14 cellular contexts compared by ENCODE assay signal in genomic region chr14:101849640-101850039, GRCh38.
DNase-seq lines count a peak whose midpoint lies in the region; ATAC-seq and TF ChIP-seq lines count a peak whose summit lies in the region.
"Had no signal": no experiment of that assay in that cellular context is flagged by ENCODE, and none has a peak within 500 bp of the region (broad histone marks: within the 10 kb centered on the region; RNA-seq: fewer than 3 reads in every experiment).

No MANE protein-coding gene starts in this region.

- H3K9me3 ChIP-seq in HUES48 (ENCODE audit: control insufficient read depth, insufficient read depth, low read length) = no peaks in the 10 kb centered on the region
- no peaks in the 10 kb centered on the region for H3K9me3 ChIP-seq in neutrophil
- no peaks in the 10 kb centered on the region for H3K9me3 ChIP-seq in mammary epithelial cell (replicated peaks; ENCODE audit: insufficient read depth, low read length)
- H3K9me3 ChIP-seq in SK-N-SH = no peaks in the 10 kb centered on the region

- no peaks in the 10 kb centered on the region for H3F3A ChIP-seq in SK-N-SH (replicated peaks; ENCODE audit: insufficient read depth)

- no peaks in the 10 kb centered on the region for H3K36me3 ChIP-seq in HUES48 (ENCODE audit: control insufficient read depth, insufficient read depth, low read length)
- H3K36me3 ChIP-seq in neutrophil = no peaks in the 10 kb centered on the region
- H3K36me3 ChIP-seq in mammary epithelial cell (ENCODE audit: insufficient read depth, low read length) = no peaks in the 10 kb centered on the region
- peaks cover 0 to 17% of the 10 kb centered on the region in 2 experiments for H3K36me3 ChIP-seq in SK-N-SH (replicated peaks in 1 of 2; ENCODE audit: control insufficient read depth in 1 of 2, insufficient read depth in 2 of 2, low read length in 1 of 2)

- no peak overlapping the region for H3K4me2 ChIP-seq in mammary epithelial cell (ENCODE audit: insufficient read depth, low read depth, low read length)
- no peak overlapping the region for H3K4me2 ChIP-seq in SK-N-SH
- H3K4me2 ChIP-seq: hepatocyte had no signal

- CTCF ChIA-PET in mammary epithelial cell (lab: Charles Lee; ENCODE audit: low non-redundant PET) (no interaction called here), SK-N-SH (lab: Yijun Ruan, JAX) (no interaction called here)

- no peak overlapping the region for H2AFZ ChIP-seq in mammary epithelial cell (ENCODE audit: low read depth, low read length)
- no peak overlapping the region for H2AFZ ChIP-seq in SK-N-SH (ENCODE audit: low read depth)
- H2AFZ ChIP-seq: hepatocyte had no signal

- peaks cover 83% of the 10 kb centered on the region for H3K79me2 ChIP-seq in mammary epithelial cell (ENCODE audit: insufficient read depth, low read length)
- H3K79me2 ChIP-seq in SK-N-SH (ENCODE audit: insufficient read depth) = peaks cover 92% of the 10 kb centered on the region

- no peak for DNase-seq in activated T-cell treated with anti-CD3 and anti-CD28 coated beads, Interleukin-2, amount 50 U/mL, for 72 hours
- DNase-seq in activated T-cell treated with anti-CD3 and anti-CD28 coated beads, Interleukin-2, amount 50 U/mL, for 48 hours = no peak
- DNase-seq in mammary epithelial cell (no peak), SW 1271 (lab: John Stamatoyannopoulos, UW) (no peak), SK-N-SH (no peak)
- DNase-seq: activated CD8-positive, alpha-beta memory T cell treated with anti-CD3 and anti-CD28 coated beads, Interleukin-2, amount 50 U/mL, for 48 hours; amygdala; cerebellar nuclear complex; NCI-H82 had no signal

- ATAC-seq in activated T-cell treated with anti-CD3 and anti-CD28 coated beads, Interleukin-2, amount 50 U/mL, for 72 hours (replicated peaks in 1 of 2) = no peak
- ATAC-seq: activated CD4-positive, CD25-positive, alpha-beta regulatory T cell treated with anti-CD3 and anti-CD28 coated beads, Interleukin-2, amount 50 U/mL, for 24 hours had no signal

- POLR2A ChIA-PET in SK-N-SH (lab: Yijun Ruan, JAX) = no interaction called here

- peaks cover 10% of the 10 kb centered on the region for H3K4me1 ChIP-seq in HUES48 (ENCODE audit: control insufficient read depth, insufficient read depth, low read length)
- peaks cover 52 to 56% of the 10 kb centered on the region in 2 experiments for H3K4me1 ChIP-seq in neutrophil (ENCODE audit: control insufficient read depth in 1 of 2, insufficient read depth in 1 of 2, low read depth in 1 of 2, low read length in 1 of 2)
- H3K4me1 ChIP-seq in mammary epithelial cell (ENCODE audit: insufficient read depth, low read length) = no peaks in the 10 kb centered on the region
- H3K4me1 ChIP-seq in SK-N-SH (ENCODE audit: control insufficient read depth in 1 of 2, insufficient read depth in 2 of 2, low read depth in 1 of 2, low read length in 1 of 2) = peaks cover 0 to 43% of the 10 kb centered on the region in 2 experiments; a peak in 2 of 4 replicates

- peak overlapping the region; percentile 8 for H3K27ac Mint-ChIP-seq in activated T-cell treated with anti-CD3 and anti-CD28 coated beads, Interleukin-2, amount 50 U/mL, for 72 hours
- H3K27ac Mint-ChIP-seq in brain = peak overlapping the region in 3 of 5 experiments; percentile 19 to 68 (median 45)

- no peaks in the 10 kb centered on the region for H3K27me3 Mint-ChIP-seq in activated T-cell treated with anti-CD3 and anti-CD28 coated beads, Interleukin-2, amount 50 U/mL, for 72 hours (ENCODE audit: low read depth)
- no peaks in the 10 kb centered on the region for H3K27me3 Mint-ChIP-seq in brain

- TF ChIP-seq CTCF in brain (conservative IDR thresholded peaks at IDR 0.05) = no peak
- TF ChIP-seq CTCF in neutrophil (IDR thresholded peaks at IDR 0.05) = no peak
- no peak for TF ChIP-seq CTCF in mammary epithelial cell (conservative IDR thresholded peaks at IDR 0.05 in 1 of 2, IDR thresholded peaks at IDR 0.05 in 1 of 2; ENCODE audit: extremely low read depth in 1 of 2, insufficient read depth in 1 of 2, low read depth in 1 of 2, low read length in 2 of 2)
- no peak for TF ChIP-seq CTCF in SK-N-SH (IDR thresholded peaks at IDR 0.05)

- TF ChIP-seq RAD21 in SK-N-SH (IDR thresholded peaks at IDR 0.05; ENCODE audit: low read length) = no peak

- H3K27ac ChIP-seq in HUES48 (ENCODE audit: low read depth, low read length) (no peak overlapping the region), neutrophil (peak overlapping the region; percentile 37), mammary epithelial cell (ENCODE audit: insufficient read depth, low read depth, low read length) (no peak overlapping the region), SK-N-SH (ENCODE audit: low read depth in 2 of 2, low read length in 1 of 2) (peak overlapping the region in 1 of 2 experiments; percentile 34; a peak in 1 of 4 replicates)
- H3K27ac ChIP-seq: hepatocyte had no signal

- peak overlapping the region; percentile 58 to 61 for H3K4me3 Mint-ChIP-seq in activated T-cell treated with anti-CD3 and anti-CD28 coated beads, Interleukin-2, amount 50 U/mL, for 72 hours
- H3K4me3 Mint-ChIP-seq in brain = no peak overlapping the region

- 100% methylated on average over 3 of the region's 3 CpGs for WGBS in mammary epithelial cell (ENCODE audit: low coverage, missing lambda C conversion rate)
- WGBS in SK-N-SH (ENCODE audit: low lambda C conversion rate) = 98% methylated on average over 3 of the region's 3 CpGs

- H3K27me3 ChIP-seq in HUES48 (ENCODE audit: control insufficient read depth, insufficient read depth, low read length) (no peaks in the 10 kb centered on the region), neutrophil (no peaks in the 10 kb centered on the region), mammary epithelial cell (ENCODE audit: insufficient read depth, low read length) (no peaks in the 10 kb centered on the region), SK-N-SH (ENCODE audit: insufficient read depth) (no peaks in the 10 kb centered on the region)
- H3K27me3 ChIP-seq: hepatocyte had no signal

- H3K9ac ChIP-seq in HUES48 (ENCODE audit: low read depth, low read length) (0 out of 2 replicates have a peak overlapping the region, but pooled peaks have one; percentile 23), mammary epithelial cell (ENCODE audit: insufficient read depth, low read length) (no peak overlapping the region), SK-N-SH (no peak overlapping the region)

- in situ Hi-C loops in mammary epithelial cell (cut with MboI; ENCODE audit: low sequenced_read_pairs in 2 of 2) = no loop called here

- no peak for TF ChIP-seq EP300 in SK-N-SH (IDR thresholded peaks at IDR 0.05; ENCODE audit: borderline replicate concordance in 1 of 2, low read depth in 1 of 2, low read length in 1 of 2)

- dilution Hi-C loops in mammary epithelial cell (cut with HindIII; ENCODE audit: low sequenced_read_pairs) = loop anchor here (5.0 kb wide), 2 partner anchors 33 to 83 kb away; no protein-coding TSS in a partner anchor

- no peak overlapping the region for H3K4me3 ChIP-seq in HUES48 (ENCODE audit: low read depth, low read length)
- no peak overlapping the region for H3K4me3 ChIP-seq in neutrophil (ENCODE audit: low read depth in 1 of 2, low read length in 1 of 2)
- H3K4me3 ChIP-seq in mammary epithelial cell (replicated peaks in 1 of 3; ENCODE audit: insufficient read depth in 1 of 3, low read depth in 2 of 3, low read length in 3 of 3) = no peak overlapping the region
- no peak overlapping the region for H3K4me3 ChIP-seq in SK-N-SH (ENCODE audit: low read depth in 2 of 2, low read length in 1 of 2)
- H3K4me3 ChIP-seq: hepatocyte had no signal

- H3K4me1 Mint-ChIP-seq in activated T-cell treated with anti-CD3 and anti-CD28 coated beads, Interleukin-2, amount 50 U/mL, for 72 hours (ENCODE audit: low read depth) = peaks cover 99% of the 10 kb centered on the region
- peaks cover 43% of the 10 kb centered on the region for H3K4me1 Mint-ChIP-seq in brain

- intact Hi-C loops in mammary epithelial cell (cut with micrococcal nuclease) = loop anchor here (10.0 kb wide), 1 partner anchor 75 kb away; no protein-coding TSS in a partner anchor

- no peaks in the 10 kb centered on the region for H3K9me2 ChIP-seq in SK-N-SH

- peaks cover 2 to 13% of the 10 kb centered on the region in 2 donors for H3K36me3 Mint-ChIP-seq in activated T-cell treated with anti-CD3 and anti-CD28 coated beads, Interleukin-2, amount 50 U/mL, for 72 hours (ENCODE audit: insufficient read depth in 2 of 2)
- H3K36me3 Mint-ChIP-seq in brain = peaks cover 15% of the 10 kb centered on the region

- BruUV-seq in mammary epithelial cell (replicated peaks; lab: Mats Ljungman, UMichigan) = no TSS peak

- no peaks in the 10 kb centered on the region for H3K9me3 Mint-ChIP-seq in activated T-cell treated with anti-CD3 and anti-CD28 coated beads, Interleukin-2, amount 50 U/mL, for 72 hours
- H3K9me3 Mint-ChIP-seq in brain = no peaks in the 10 kb centered on the region

- H4K20me1 ChIP-seq in mammary epithelial cell (ENCODE audit: insufficient read depth, low read length) = no peaks in the 10 kb centered on the region
- H4K20me1 ChIP-seq in SK-N-SH (ENCODE audit: insufficient read depth) = peaks cover 74% of the 10 kb centered on the region

TF ChIP-seq in SK-N-SH, 30 proteins besides CTCF, POLR2A, EP300 and RAD21 (continues in another document):
- no peak for TF ChIP-seq REST (IDR thresholded peaks at IDR 0.05; ENCODE audit: low read depth, low read length)
- TF ChIP-seq ELF1 (IDR thresholded peaks at IDR 0.05) = no peak
- no peak for TF ChIP-seq NFIC (IDR thresholded peaks at IDR 0.05; ENCODE audit: borderline replicate concordance)
- TF ChIP-seq EZH2phosphoT487 (IDR thresholded peaks at IDR 0.05; ENCODE audit: borderline replicate concordance, low read depth) = no peak

Comparison
In these comparisons a context has a peak if more than half of its experiments do, and no peak if none do; other contexts are left out.
1. H3K4me3 Mint-ChIP-seq: peak in activated T-cell treated with anti-CD3 and anti-CD28 coated beads, Interleukin-2, amount 50 U/mL, for 72 hours (2 of 2); none in brain (0 of 5).